ENCODE assay signal across 9 cellular contexts in genomic region chr1:209751627-209752231, GRCh38. TPM values are rescaled to one million over a fixed set of nuclear protein-coding genes. Genes with fewer than 3 reads are reported as not detected.
DNase-seq lines count a peak whose midpoint lies in the region; ATAC-seq, FAIRE-seq and TF ChIP-seq lines count a peak whose summit lies in the region.
"Had no signal": no experiment of that assay in that cellular context is flagged by ENCODE, and none has a peak within 500 bp of the region (broad histone marks: within the 10 kb centered on the region; RNA-seq: fewer than 3 reads in every experiment).

No MANE protein-coding gene starts in this region.

- peak overlapping the region; percentile 94 for H3K27ac Mint-ChIP-seq in CD4-positive, alpha-beta T cell
- H3K27ac Mint-ChIP-seq in activated T-helper 1 cell treated with anti-CD3 and anti-CD28 coated beads, Interleukin-12 subunit alpha, Interleukin-12 subunit beta, Interleukin-2, Interleukin-4 antibody, amounts not matched to agents 30 ng/mL and 10 ng/mL and 1 ng/mL, durations not matched to agents 14 hours and 24 hours and 36 hours = peak overlapping the region; percentile 98

- peak overlapping the region; percentile 77 for H3K4me3 Mint-ChIP-seq in CD4-positive, alpha-beta T cell
- H3K4me3 Mint-ChIP-seq in activated T-helper 1 cell treated with anti-CD3 and anti-CD28 coated beads, Interleukin-12 subunit alpha, Interleukin-12 subunit beta, Interleukin-2, Interleukin-4 antibody, amounts not matched to agents 30 ng/mL and 10 ng/mL and 1 ng/mL, durations not matched to agents 14 hours and 24 hours and 36 hours = peak overlapping the region; percentile 69

- no peaks in the 10 kb centered on the region for H3K9me3 Mint-ChIP-seq in CD4-positive, alpha-beta T cell
- no peaks in the 10 kb centered on the region for H3K9me3 Mint-ChIP-seq in activated T-helper 1 cell treated with anti-CD3 and anti-CD28 coated beads, Interleukin-12 subunit alpha, Interleukin-12 subunit beta, Interleukin-2, Interleukin-4 antibody, amounts not matched to agents 30 ng/mL and 10 ng/mL and 1 ng/mL, durations not matched to agents 14 hours and 24 hours and 36 hours

- no peaks in the 10 kb centered on the region for H3K9me3 ChIP-seq in CD4-positive, alpha-beta T cell (ENCODE audit: control insufficient read depth, low read length)
- no peaks in the 10 kb centered on the region for H3K9me3 ChIP-seq in testis

- no peak for TF ChIP-seq POLR2A in testis (IDR thresholded peaks at IDR 0.05)

- no peaks in the 10 kb centered on the region for H3K27me3 ChIP-seq in CD4-positive, alpha-beta T cell (ENCODE audit: control insufficient read depth, insufficient read depth, low read length)
- H3K27me3 ChIP-seq in testis = no peaks in the 10 kb centered on the region

- no peak for FAIRE-seq in frontal cortex (lab: Jason Lieb, UNC)

- no peak for ATAC-seq in CD4-positive, alpha-beta T cell (ENCODE audit: poor library complexity)
- peak; percentile 59 for ATAC-seq in GM19395 (IDR thresholded peaks at IDR 0.05; ENCODE audit: unreplicated experiment)
- peak; percentile 40 for ATAC-seq in HG03108 (IDR thresholded peaks at IDR 0.05; ENCODE audit: unreplicated experiment)

- TF ChIP-seq CTCF in CD4-positive, alpha-beta T cell (IDR thresholded peaks at IDR 0.05) = no peak
- no peak for TF ChIP-seq CTCF in testis (IDR thresholded peaks at IDR 0.05)

- POLR2A ChIA-PET in CD4-positive, alpha-beta T cell (lab: Charles Lee) = interaction anchor here (0.6 to 13.9 kb wide), 9 partner anchors 10 to 1540 kb away, joined by 3 to 478 read pairs (median 3); partner anchors contain the start of genes C1orf74, IRF6 and UTP25

- peaks cover 7% of the 10 kb centered on the region for H3K4me1 ChIP-seq in testis

- H3K27me3 Mint-ChIP-seq in CD4-positive, alpha-beta T cell = no peaks in the 10 kb centered on the region
- no peaks in the 10 kb centered on the region for H3K27me3 Mint-ChIP-seq in activated T-helper 1 cell treated with anti-CD3 and anti-CD28 coated beads, Interleukin-12 subunit alpha, Interleukin-12 subunit beta, Interleukin-2, Interleukin-4 antibody, amounts not matched to agents 30 ng/mL and 10 ng/mL and 1 ng/mL, durations not matched to agents 14 hours and 24 hours and 36 hours (ENCODE audit: insufficient read depth)

- peak overlapping the region; percentile 66 for H3K27ac ChIP-seq in CD4-positive, alpha-beta T cell (ENCODE audit: low read depth, low read length)
- H3K27ac ChIP-seq in testis = no peak overlapping the region

- no peak overlapping the region for H3K4me3 ChIP-seq in testis

- H3K36me3 Mint-ChIP-seq in CD4-positive, alpha-beta T cell (ENCODE audit: low read depth) = peaks cover 10% of the 10 kb centered on the region
- H3K36me3 Mint-ChIP-seq in activated T-helper 1 cell treated with anti-CD3 and anti-CD28 coated beads, Interleukin-12 subunit alpha, Interleukin-12 subunit beta, Interleukin-2, Interleukin-4 antibody, amounts not matched to agents 30 ng/mL and 10 ng/mL and 1 ng/mL, durations not matched to agents 14 hours and 24 hours and 36 hours (ENCODE audit: low read depth) = peaks cover 15% of the 10 kb centered on the region

- peaks cover 87% of the 10 kb centered on the region for H3K4me1 Mint-ChIP-seq in CD4-positive, alpha-beta T cell (ENCODE audit: low read depth)
- H3K4me1 Mint-ChIP-seq in activated T-helper 1 cell treated with anti-CD3 and anti-CD28 coated beads, Interleukin-12 subunit alpha, Interleukin-12 subunit beta, Interleukin-2, Interleukin-4 antibody, amounts not matched to agents 30 ng/mL and 10 ng/mL and 1 ng/mL, durations not matched to agents 14 hours and 24 hours and 36 hours (ENCODE audit: low read depth) = peaks cover 86% of the 10 kb centered on the region

- no peak for DNase-seq in CD4-positive, alpha-beta T cell
- DNase-seq in activated T-helper 1 cell treated with anti-CD3 and anti-CD28 coated beads, Interleukin-12 subunit alpha, Interleukin-12 subunit beta, Interleukin-2, Interleukin-4 antibody, amounts not matched to agents 30 ng/mL and 10 ng/mL and 1 ng/mL, durations not matched to agents 14 hours and 24 hours and 36 hours (ENCODE audit: low spot score) = peak; percentile 42
- DNase-seq in NCI-H510A (lab: John Stamatoyannopoulos, UW) (no peak), frontal cortex (ENCODE audit: low spot score in 2 of 2) (no peak), testis (no peak), HT-29 (ENCODE audit: low spot score) (no peak)
- DNase-seq: DMS153 had no signal

- H3K36me3 ChIP-seq in testis (ENCODE audit: low read depth, missing control alignments) = no peaks in the 10 kb centered on the region

- CTCF ChIA-PET in CD4-positive, alpha-beta T cell (lab: Charles Lee) = interaction anchor here (7.3 kb wide), 1 partner anchor 14 kb away, joined by 80 read pairs; no protein-coding TSS in a partner anchor

- 79 to 80% methylated on average over 5 of the region's 5 CpGs for WGBS in testis, 2 donors

- intact Hi-C loops in CD4-positive, alpha-beta T cell (cut with DNase I, micrococcal nuclease) = no loop called here
- intact Hi-C loops in activated T-helper 1 cell treated with anti-CD3 and anti-CD28 coated beads, Interleukin-12 subunit alpha, Interleukin-12 subunit beta, Interleukin-2, Interleukin-4 antibody, amounts not matched to agents 30 ng/mL and 10 ng/mL and 1 ng/mL, durations not matched to agents 14 hours and 24 hours and 36 hours (cut with micrococcal nuclease) = loop anchor here (1.0 to 10.0 kb wide), 8 partner anchors 15 to 693 kb away; partner anchors contain the start of gene C1orf74
- intact Hi-C loops in testis (cut with DNase I; ENCODE audit: low total_unique reads) = no loop called here

RNA-seq across cellular contexts. Expression of gene TRAF3IP3, which starts 4.1 kb away (rescaled TPM):
- total RNA-seq in CD4-positive, alpha-beta T cell = 100 to 1,000 TPM; 279 to 290 TPM
- 378 and 384 TPM in 2 replicates for total RNA-seq in activated T-helper 1 cell treated with anti-CD3 and anti-CD28 coated beads, Interleukin-12 subunit alpha, Interleukin-12 subunit beta, Interleukin-2, Interleukin-4 antibody, amounts not matched to agents 30 ng/mL and 10 ng/mL and 1 ng/mL, durations not matched to agents 14 hours and 24 hours and 36 hours
- total RNA-seq in frontal cortex (under 0.01 TPM), testis (1 to 10 TPM in 1 of 2 donors, under 1 TPM in 1; 0.63 to 3.3 TPM)
- polyA plus RNA-seq in testis (ENCODE audit: insufficient read depth, low read depth, low replicate concordance) = 9.2 TPM
- total RNA-seq in HT-29 (2014; rRNA removed; shearing (Covaris generic)) = not detected in 2 replicates

RNA-seq across cellular contexts. Expression of gene C1orf74, which starts 32.6 kb away (rescaled TPM):
- total RNA-seq in CD4-positive, alpha-beta T cell = under 1 TPM; 0.63 to 0.67 TPM
- 2.9 and 3.2 TPM in 2 replicates for total RNA-seq in activated T-helper 1 cell treated with anti-CD3 and anti-CD28 coated beads, Interleukin-12 subunit alpha, Interleukin-12 subunit beta, Interleukin-2, Interleukin-4 antibody, amounts not matched to agents 30 ng/mL and 10 ng/mL and 1 ng/mL, durations not matched to agents 14 hours and 24 hours and 36 hours
- total RNA-seq in frontal cortex = 3.3 TPM
- 1 to 10 TPM; 5.0 to 5.2 TPM for total RNA-seq in testis
- 2.6 TPM for polyA plus RNA-seq in testis (ENCODE audit: insufficient read depth, low read depth, low replicate concordance)
- 1.8 and 2.6 TPM in 2 replicates for total RNA-seq in HT-29 (2014; rRNA removed; shearing (Covaris generic))

RNA-seq across cellular contexts. Expression of gene HSD11B1, which starts 47.1 kb away (rescaled TPM):
- under 1 TPM in 1 of 2 experiments, not detected in 1; 0.33 TPM for total RNA-seq in CD4-positive, alpha-beta T cell
- 15.9 and 17.9 TPM in 2 replicates for total RNA-seq in activated T-helper 1 cell treated with anti-CD3 and anti-CD28 coated beads, Interleukin-12 subunit alpha, Interleukin-12 subunit beta, Interleukin-2, Interleukin-4 antibody, amounts not matched to agents 30 ng/mL and 10 ng/mL and 1 ng/mL, durations not matched to agents 14 hours and 24 hours and 36 hours
- total RNA-seq in frontal cortex = not detected
- total RNA-seq in testis = 10 to 100 TPM; 17.6 to 18.0 TPM
- 19.5 TPM for polyA plus RNA-seq in testis (ENCODE audit: insufficient read depth, low read depth, low replicate concordance)
- total RNA-seq in HT-29 (2014; rRNA removed; shearing (Covaris generic)) = not detected in 2 replicates

RNA-seq across cellular contexts. Expression of gene IRF6, which starts 54.2 kb away (rescaled TPM):
- 1 to 10 TPM in 1 of 2 experiments, under 1 TPM in 1; 0.74 to 1.7 TPM for total RNA-seq in CD4-positive, alpha-beta T cell
- total RNA-seq in activated T-helper 1 cell treated with anti-CD3 and anti-CD28 coated beads, Interleukin-12 subunit alpha, Interleukin-12 subunit beta, Interleukin-2, Interleukin-4 antibody, amounts not matched to agents 30 ng/mL and 10 ng/mL and 1 ng/mL, durations not matched to agents 14 hours and 24 hours and 36 hours = 0.16 and 0.17 TPM in 2 replicates
- 0.41 TPM for total RNA-seq in frontal cortex
- total RNA-seq in testis = 10 to 100 TPM in 1 of 2 donors, 1 to 10 TPM in 1; 8.7 to 19.2 TPM
- 8.2 TPM for polyA plus RNA-seq in testis (ENCODE audit: insufficient read depth, low read depth, low replicate concordance)
- 30.2 and 32.7 TPM in 2 replicates for total RNA-seq in HT-29 (2014; rRNA removed; shearing (Covaris generic))

Comparison
In these comparisons a context has a peak if more than half of its experiments do, and no peak if none do; other contexts are left out.
1. RNA of gene TRAF3IP3, which starts 4.1 kb away (total RNA-seq): 378 to 384 TPM in activated T-helper 1 cell treated with anti-CD3 and anti-CD28 coated beads, Interleukin-12 subunit alpha, Interleukin-12 subunit beta, Interleukin-2, Interleukin-4 antibody, amounts not matched to agents 30 ng/mL and 10 ng/mL and 1 ng/mL, durations not matched to agents 14 hours and 24 hours and 36 hours and 279 to 290 TPM in CD4-positive, alpha-beta T cell; 0.63 to 3.3 TPM in testis, under 0.01 TPM in frontal cortex (single experiment) and not detected in HT-29; every median in the first group is over 10 times any median in the second.
2. RNA of gene HSD11B1, which starts 47.1 kb away (total RNA-seq): 17.6 to 18.0 TPM in testis and 15.9 to 17.9 TPM in activated T-helper 1 cell treated with anti-CD3 and anti-CD28 coated beads, Interleukin-12 subunit alpha, Interleukin-12 subunit beta, Interleukin-2, Interleukin-4 antibody, amounts not matched to agents 30 ng/mL and 10 ng/mL and 1 ng/mL, durations not matched to agents 14 hours and 24 hours and 36 hours; 0.33 TPM in CD4-positive, alpha-beta T cell, not detected in frontal cortex (single experiment) and not detected in HT-29; every median in the first group is over 10 times any median in the second.